ENCODE assay signal across 8 cellular contexts in genomic region chr17:42774066-42774750, GRCh38. TPM values are rescaled to one million over a fixed set of nuclear protein-coding genes. Genes with fewer than 3 reads are reported as not detected.
DNase-seq lines count a peak whose midpoint lies in the region; ATAC-seq, FAIRE-seq and TF ChIP-seq lines count a peak whose summit lies in the region.

No MANE protein-coding gene starts in this region.

- no peak for TF ChIP-seq POLR2A in tibial nerve (IDR thresholded peaks at IDR 0.05)

- peaks cover 31% of the 10 kb centered on the region for H3K36me3 Mint-ChIP-seq in activated naive CD4-positive, alpha-beta T cell treated with anti-CD3 and anti-CD28 coated beads for 36 hours (ENCODE audit: low read depth)
- H3K36me3 Mint-ChIP-seq in activated naive CD8-positive, alpha-beta T cell, result peaks cover 9% of the 10 kb centered on the region

- TF ChIP-seq EP300 in tibial nerve (IDR thresholded peaks at IDR 0.05), result no peak

- peaks cover 0 to 15% (median 8%) of the 10 kb centered on the region in 4 donors for H3K4me1 ChIP-seq in tibial nerve

- peak overlapping the region; percentile 99 for H3K4me3 Mint-ChIP-seq in activated naive CD4-positive, alpha-beta T cell treated with anti-CD3 and anti-CD28 coated beads for 36 hours
- H3K4me3 Mint-ChIP-seq in activated naive CD8-positive, alpha-beta T cell, result peak overlapping the region; percentile 99

- no peaks in the 10 kb centered on the region for H3K27me3 ChIP-seq in kidney epithelial cell (ENCODE audit: control insufficient read depth, insufficient read depth, low read length)
- no peaks in the 10 kb centered on the region for H3K27me3 ChIP-seq in tibial nerve

- H3K36me3 ChIP-seq in kidney epithelial cell (ENCODE audit: control insufficient read depth, insufficient read depth, low read length) (peaks cover 3% of the 10 kb centered on the region), tibial nerve (peaks cover 3 to 48% (median 34%) of the 10 kb centered on the region in 3 donors)

- H3K4me3 ChIP-seq in kidney epithelial cell (ENCODE audit: low read depth, low read length) (peak overlapping the region; percentile 69), tibial nerve (peak overlapping the region; percentile 69 to 78 (median 76))

- H3K9me3 ChIP-seq in tibial nerve, result no peaks in the 10 kb centered on the region

- intact Hi-C loops in activated naive CD4-positive, alpha-beta T cell treated with anti-CD3 and anti-CD28 coated beads for 36 hours (cut with micrococcal nuclease), result no loop called here

- peak overlapping the region in 1 of 4 donors; percentile 88 for H3K27ac ChIP-seq in tibial nerve

- DNase-seq in activated naive CD4-positive, alpha-beta T cell treated with anti-CD3 and anti-CD28 coated beads for 36 hours, result no peak
- no peak for DNase-seq in activated naive CD4-positive, alpha-beta T cell treated with Interleukin-2 at 50 U/mL for 16 hours
- DNase-seq in kidney epithelial cell (ENCODE audit: low read depth), result no peak
- DNase-seq in tibial nerve (ENCODE audit: low spot score in 2 of 2), result no peak
- DNase-seq in D721Med (ENCODE audit: insufficient read length, low spot score), result no peak
- DNase-seq in C1 segment of cervical spinal cord (lab: John Stamatoyannopoulos, UW), result no peak

- ATAC-seq in HG02610 (IDR thresholded peaks at IDR 0.05; ENCODE audit: unreplicated experiment), result no peak

- H3K4me1 Mint-ChIP-seq in activated naive CD4-positive, alpha-beta T cell treated with anti-CD3 and anti-CD28 coated beads for 36 hours (ENCODE audit: low read depth), result peaks cover 25% of the 10 kb centered on the region
- H3K4me1 Mint-ChIP-seq in activated naive CD8-positive, alpha-beta T cell (ENCODE audit: low read depth), result peaks cover 21% of the 10 kb centered on the region

- no peaks in the 10 kb centered on the region for H3K27me3 Mint-ChIP-seq in activated naive CD4-positive, alpha-beta T cell treated with anti-CD3 and anti-CD28 coated beads for 36 hours (ENCODE audit: low read depth)
- no peaks in the 10 kb centered on the region for H3K27me3 Mint-ChIP-seq in activated naive CD8-positive, alpha-beta T cell

- CTCF ChIA-PET in activated naive CD4-positive, alpha-beta T cell treated with anti-CD3 and anti-CD28 coated beads for 36 hours (lab: Charles Lee), result interaction anchor here (0.6 to 2.5 kb wide), 6 partner anchors 11 to 196 kb away, joined by 3 to 11 read pairs (median 8); partner anchors contain the start of genes BECN1, PSMC3IP and RAMP2

- no peak for FAIRE-seq in D721Med (lab: Jason Lieb, UNC)

- H3K27ac Mint-ChIP-seq in activated naive CD4-positive, alpha-beta T cell treated with anti-CD3 and anti-CD28 coated beads for 36 hours, result peak overlapping the region; percentile 92
- H3K27ac Mint-ChIP-seq in activated naive CD8-positive, alpha-beta T cell, result peak overlapping the region; percentile 97

- 69 to 71% methylated on average over 3 of the region's 3 CpGs for WGBS in tibial nerve, 2 donors

- TF ChIP-seq CTCF in kidney epithelial cell (IDR thresholded peaks at IDR 0.05; ENCODE audit: insufficient read depth, low read length, poor library complexity, severe bottlenecking), result no peak
- no peak for TF ChIP-seq CTCF in tibial nerve (IDR thresholded peaks at IDR 0.05)
- no peak for TF ChIP-seq CTCF in D721Med (IDR thresholded peaks at IDR 0.05; ENCODE audit: insufficient read depth, missing control alignments)

- no peaks in the 10 kb centered on the region for H3K9me3 Mint-ChIP-seq in activated naive CD4-positive, alpha-beta T cell treated with anti-CD3 and anti-CD28 coated beads for 36 hours
- no peaks in the 10 kb centered on the region for H3K9me3 Mint-ChIP-seq in activated naive CD8-positive, alpha-beta T cell (ENCODE audit: low read depth)

RNA-seq across cellular contexts. Expression of gene VPS25, which starts 1.0 kb away (rescaled TPM):
- 10 to 100 TPM; 57.5 to 58.2 TPM for total RNA-seq in activated naive CD4-positive, alpha-beta T cell treated with anti-CD3 and anti-CD28 coated beads for 36 hours
- total RNA-seq in kidney epithelial cell (131 and 144 TPM in 2 replicates), tibial nerve (10 to 100 TPM; 24.5 to 44.7 (median 38.2) TPM)

RNA-seq across cellular contexts. Expression of gene WNK4, which starts 6.2 kb away (rescaled TPM):
- total RNA-seq in activated naive CD4-positive, alpha-beta T cell treated with anti-CD3 and anti-CD28 coated beads for 36 hours, result under 1 TPM; 0.17 to 0.41 TPM
- total RNA-seq in kidney epithelial cell (0.67 and 0.96 TPM in 2 replicates), tibial nerve (10 to 100 TPM in 2 of 4 donors, 1 to 10 TPM in 2; 3.6 to 15.6 (median 9.1) TPM)

RNA-seq across cellular contexts. Expression of gene RAMP2, which starts 13.2 kb away (rescaled TPM):
- total RNA-seq in activated naive CD4-positive, alpha-beta T cell treated with anti-CD3 and anti-CD28 coated beads for 36 hours, result not detected
- total RNA-seq in kidney epithelial cell, result 1.3 and 5.3 TPM in 2 replicates
- total RNA-seq in tibial nerve, result 100 to 1,000 TPM in 1 of 4 donors, 10 to 100 TPM in 3; 32.6 to 113 (median 51.4) TPM

RNA-seq across cellular contexts. Expression of gene COA3, which starts 24.3 kb away (rescaled TPM):
- 10 to 100 TPM; 23.7 to 24.4 TPM for total RNA-seq in activated naive CD4-positive, alpha-beta T cell treated with anti-CD3 and anti-CD28 coated beads for 36 hours
- total RNA-seq in kidney epithelial cell, result 48.3 and 49.4 TPM in 2 replicates
- 10 to 100 TPM; 58.2 to 91.7 (median 62.6) TPM for total RNA-seq in tibial nerve

RNA-seq across cellular contexts. Expression of gene CNTD1, which starts 24.5 kb away (rescaled TPM):
- total RNA-seq in activated naive CD4-positive, alpha-beta T cell treated with anti-CD3 and anti-CD28 coated beads for 36 hours, result not detected
- 0.21 TPM in 1 of 2 replicates, not detected in the other for total RNA-seq in kidney epithelial cell
- total RNA-seq in tibial nerve, result under 1 TPM in 1 of 4 donors, not detected in 3; 0.22 TPM
